Comparison of ENCODE assay signal across 1 cellular context in the genomic region with DNA sequence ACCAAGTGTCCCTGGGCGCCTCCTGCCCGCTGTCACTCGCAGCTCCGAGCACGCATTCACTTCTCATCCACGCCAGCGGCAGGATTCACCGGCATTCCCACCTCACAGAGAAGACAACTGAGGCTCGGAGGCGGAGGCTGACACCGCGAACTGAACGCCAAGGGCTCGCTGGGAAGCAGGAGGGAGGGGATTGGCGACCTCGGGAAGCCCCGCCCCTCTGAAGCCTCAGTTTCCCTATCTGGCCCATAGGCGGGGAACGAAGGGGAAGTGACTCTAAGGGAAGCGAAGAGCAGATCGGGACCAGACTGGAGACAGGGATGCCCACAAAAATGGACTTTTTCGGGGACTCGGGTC.
TF ChIP-seq lines count a peak whose summit lies in the region.

No MANE protein-coding gene starts in this region.

TF ChIP-seq in H1, 55 proteins besides CTCF, POLR2A, EP300 and RAD21:
- TF ChIP-seq TAF7 (optimal IDR thresholded peaks at IDR 0.05; ENCODE audit: borderline replicate concordance, low read depth, low read length) (peak; percentile 7), SP4 (IDR thresholded peaks at IDR 0.05; ENCODE audit: low read length) (no peak), PHF8 (conservative IDR thresholded peaks at IDR 0.05; ENCODE audit: low read depth, low read length) (peak; percentile 81), RFX5 (IDR thresholded peaks at IDR 0.05; ENCODE audit: borderline replicate concordance, low read depth, low read length) (no peak), RNF2 (IDR thresholded peaks at IDR 0.05; ENCODE audit: borderline replicate concordance, low read depth, low read length, missing control alignments, poor library complexity, severe bottlenecking) (no peak)
- TF ChIP-seq, protein P1, sequence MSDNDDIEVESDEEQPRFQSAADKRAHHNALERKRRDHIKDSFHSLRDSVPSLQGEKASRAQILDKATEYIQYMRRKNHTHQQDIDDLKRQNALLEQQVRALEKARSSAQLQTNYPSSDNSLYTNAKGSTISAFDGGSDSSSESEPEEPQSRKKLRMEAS (IDR thresholded peaks at IDR 0.05) = peak; percentile 2; the same call in 1 of the 2 replicates
